ENCODE assay signal across 8 cellular contexts in genomic region chr10:87342249-87342703, GRCh38. TPM values are rescaled to one million over a fixed set of nuclear protein-coding genes. Genes with fewer than 3 reads are reported as not detected.
A peak's percentile ranks its signal among the peaks of the same experiment; 100 is the strongest.
DNase-seq lines count a peak whose midpoint lies in the region; ATAC-seq and TF ChIP-seq lines count a peak whose summit lies in the region.
"Not testable (repeated sequence)": the region's sequence is repeated elsewhere in the genome, so short reads cannot be mapped to it uniquely, and the experiment has no call there.

No MANE protein-coding gene starts in this region.

- not testable (repeated sequence) for H3K9me3 ChIP-seq in ascending aorta; right cardiac atrium (ENCODE audit: control insufficient read depth, low read length); psoas muscle

- not testable (repeated sequence) for TF ChIP-seq CTCF in ascending aorta (IDR thresholded peaks at IDR 0.05); psoas muscle (IDR thresholded peaks at IDR 0.05)

- peak; percentile 62 for DNase-seq in NCI-H1694 treated with DMSO at 0.1 percent for 48 hours (lab: John Stamatoyannopoulos, UW)
- DNase-seq in T-helper 2 cell treated with Interferon-gamma antibody and Interleukin-4, amounts not matched to agents 5 μg/mL and 100 μg/mL, for 36 hours (ENCODE audit: low spot score), result peak; percentile 84
- peak; percentile 79 to 96 for DNase-seq in ascending aorta (ENCODE audit: low spot score in 2 of 2)
- DNase-seq in right cardiac atrium, result peak; percentile 91 to 96 (median 95)
- peak; percentile 88 to 94 for DNase-seq in psoas muscle
- peak; percentile 93 for DNase-seq in ureter (ENCODE audit: low spot score)

- H3K4me1 ChIP-seq in ascending aorta; right cardiac atrium (ENCODE audit: control insufficient read depth, insufficient read depth, low read length): not testable (repeated sequence)
- H3K4me1 ChIP-seq in psoas muscle, result peaks cover 20% of the 10 kb centered on the region

- not testable (repeated sequence) for TF ChIP-seq POLR2A in GM18505 (IDR thresholded peaks at IDR 0.05; ENCODE audit: borderline replicate concordance, extremely low read depth, insufficient read depth, insufficient read length)

- not testable (repeated sequence) for H3K9me3 Mint-ChIP-seq in T-helper 2 cell treated with Interferon-gamma antibody and Interleukin-4, amounts not matched to agents 5 μg/mL and 100 μg/mL, for 36 hours

- WGBS in right cardiac atrium, result under 1% methylated on average over 40 of the region's 43 CpGs
- 0 to 1% (median 0%) methylated on average over 4 to 39 of the region's 43 CpGs for WGBS in psoas muscle, 3 donors

- H3K36me3 ChIP-seq in ascending aorta; psoas muscle (ENCODE audit: insufficient read depth in 1 of 2, low read depth in 1 of 2): not testable (repeated sequence)

- H3K27ac ChIP-seq in ascending aorta (peak overlapping the region; percentile 81 to 85), right cardiac atrium (ENCODE audit: low read length) (peak overlapping the region; percentile 14), psoas muscle (peak overlapping the region; percentile 85)

- H3K36me3 Mint-ChIP-seq in T-helper 2 cell treated with Interferon-gamma antibody and Interleukin-4, amounts not matched to agents 5 μg/mL and 100 μg/mL, for 36 hours (ENCODE audit: low read depth), result not testable (repeated sequence)

- ATAC-seq in GM18505 (IDR thresholded peaks at IDR 0.05; ENCODE audit: unreplicated experiment), result peak; percentile 83
- peak; percentile 89 for ATAC-seq in HG02943 (IDR thresholded peaks at IDR 0.05; ENCODE audit: low read depth, unreplicated experiment)
- ATAC-seq in right cardiac atrium, result peak; percentile 97
- peak; percentile 94 to 97 (median 94) for ATAC-seq in psoas muscle

- H3K27me3 ChIP-seq in ascending aorta; right cardiac atrium (ENCODE audit: control insufficient read depth, insufficient read depth); psoas muscle (ENCODE audit: insufficient read depth in 3 of 3, low read length in 2 of 3): not testable (repeated sequence)

- not testable (repeated sequence) for H3K27me3 Mint-ChIP-seq in T-helper 2 cell treated with Interferon-gamma antibody and Interleukin-4, amounts not matched to agents 5 μg/mL and 100 μg/mL, for 36 hours (ENCODE audit: low read depth)

- peak overlapping the region; percentile 61 to 62 for H3K4me3 ChIP-seq in ascending aorta
- H3K4me3 ChIP-seq in right cardiac atrium (ENCODE audit: low read length), result peak overlapping the region; percentile 17
- peak overlapping the region; percentile 70 for H3K4me3 ChIP-seq in psoas muscle

- peak overlapping the region; percentile 82 for H3K4me3 Mint-ChIP-seq in T-helper 2 cell treated with Interferon-gamma antibody and Interleukin-4, amounts not matched to agents 5 μg/mL and 100 μg/mL, for 36 hours

- intact Hi-C loops in ascending aorta (cut with DNase I); right cardiac atrium (cut with DNase I); psoas muscle (cut with DNase I): not testable (repeated sequence)

- peak overlapping the region; percentile 79 for H3K27ac Mint-ChIP-seq in T-helper 2 cell treated with Interferon-gamma antibody and Interleukin-4, amounts not matched to agents 5 μg/mL and 100 μg/mL, for 36 hours

- peaks cover 20% of the 10 kb centered on the region for H3K4me1 Mint-ChIP-seq in T-helper 2 cell treated with Interferon-gamma antibody and Interleukin-4, amounts not matched to agents 5 μg/mL and 100 μg/mL, for 36 hours (ENCODE audit: low read depth)

RNA-seq across cellular contexts. Expression of gene NUTM2D, which starts 15.3 kb away (rescaled TPM):
- 10.9 TPM for total RNA-seq in ascending aorta
- total RNA-seq in right cardiac atrium, result 1 to 10 TPM; 4.8 to 7.0 (median 6.0) TPM
- polyA plus RNA-seq in right cardiac atrium, result 9.8 TPM
- total RNA-seq in psoas muscle, result 1 to 10 TPM; 1.4 to 9.2 (median 2.5) TPM
- 1 to 10 TPM in 1 of 3 donors, under 1 TPM in 2; 0.68 to 4.0 (median 0.87) TPM for polyA plus RNA-seq in psoas muscle
- 9.3 TPM for total RNA-seq in ureter

Comparison
In these comparisons a context has a peak if more than half of its experiments do, and no peak if none do; other contexts are left out.
1. Peak in every context shown above with its lines: DNase-seq, ATAC-seq, H3K4me3 ChIP-seq and H3K27ac ChIP-seq.
2. H3K27ac ChIP-seq: peak in every context shown above with its lines; median percentile 85 in psoas muscle; 83 in ascending aorta; 14 in right cardiac atrium.
3. H3K4me3 ChIP-seq: peak in every context shown above with its lines; median percentile 70 in psoas muscle; 62 in ascending aorta; 17 in right cardiac atrium.